Comparison of ENCODE assay signal across 8 cellular contexts in the genomic region with DNA sequence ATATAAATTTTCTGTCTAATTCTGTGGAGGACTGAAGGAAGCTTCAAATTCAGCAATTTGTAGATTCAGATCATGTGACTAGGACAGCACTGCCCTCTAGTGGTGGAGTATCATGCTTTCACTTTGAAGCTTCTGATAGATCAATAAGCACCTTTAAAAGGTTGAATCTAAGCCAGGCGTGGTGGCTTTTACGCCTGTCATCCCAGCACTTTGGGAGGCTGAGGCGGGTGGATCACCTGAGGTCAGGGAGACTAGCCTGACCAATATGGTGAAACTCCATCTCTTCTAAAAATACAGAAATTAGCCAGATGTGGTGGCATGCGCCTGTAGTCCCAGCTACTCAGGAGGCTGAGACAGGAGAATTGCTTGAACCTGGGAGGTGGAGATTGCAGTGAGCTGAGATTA. TPM values are rescaled to one million over a fixed set of nuclear protein-coding genes. Genes with fewer than 3 reads are reported as not detected.
DNase-seq lines count a peak whose midpoint lies in the region; ATAC-seq and TF ChIP-seq lines count a peak whose summit lies in the region.
"Not testable (repeated sequence)": the region's sequence is repeated elsewhere in the genome, so short reads cannot be mapped to it uniquely, and the experiment has no call there.

No MANE protein-coding gene starts in this region.

- H3K9me3 Mint-ChIP-seq in CD4-positive, alpha-beta T cell: not testable (repeated sequence)

- not testable (repeated sequence) for H3K4me1 Mint-ChIP-seq in CD4-positive, alpha-beta T cell (ENCODE audit: low read depth)

- H3K4me1 ChIP-seq in HEK293 (ENCODE audit: control insufficient read depth, insufficient read depth, low read length): peaks cover 17% of the 10 kb centered on the region

- H3K27ac Mint-ChIP-seq in CD4-positive, alpha-beta T cell: not testable (repeated sequence)

- not testable (repeated sequence) for H3K27me3 ChIP-seq in CD4-positive, alpha-beta T cell (ENCODE audit: control insufficient read depth, insufficient read depth, low read length)

- H3K9me3 ChIP-seq in CD4-positive, alpha-beta T cell (ENCODE audit: control insufficient read depth, low read length); HEK293 (ENCODE audit: control insufficient read depth, insufficient read depth, low read depth, low read length): not testable (repeated sequence)

- H3K27ac ChIP-seq in CD4-positive, alpha-beta T cell (ENCODE audit: low read depth, low read length); HEK293 (ENCODE audit: extremely low read depth, low read depth, low read length): not testable (repeated sequence)

- peak; percentile 59 for TF ChIP-seq CTCF in CD4-positive, alpha-beta T cell (IDR thresholded peaks at IDR 0.05)
- not testable (repeated sequence) for TF ChIP-seq CTCF in HEK293 (tag by site-specific recombination; IDR thresholded peaks at IDR 0.05)
- TF ChIP-seq CTCF in fibroblast of mammary gland (conservative IDR thresholded peaks at IDR 0.05; ENCODE audit: control insufficient read depth, insufficient read depth, low read depth, low read length): peak; percentile 67

- CTCF ChIA-PET in CD4-positive, alpha-beta T cell (lab: Charles Lee): interaction anchor here (0.5 to 1.3 kb wide), 4 partner anchors 94 to 786 kb away, joined by 3 to 5 read pairs (median 3); no protein-coding TSS in a partner anchor
- CTCF ChIA-PET in HEK293 (lab: Yijun Ruan, JAX): interaction anchor here (0.6 to 2.4 kb wide), 24 partner anchors 10 to 176 kb away, joined by 3 to 39 read pairs (median 6); no protein-coding TSS in a partner anchor

- not testable (repeated sequence) for ATAC-seq in CD4-positive, alpha-beta T cell (ENCODE audit: poor library complexity)

- not testable (repeated sequence) for H3K4me3 ChIP-seq in HEK293 (ENCODE audit: low read depth, low read length); fibroblast of mammary gland (ENCODE audit: control insufficient read depth, low read depth, low read length)

- not testable (repeated sequence) for H3K4me3 Mint-ChIP-seq in CD4-positive, alpha-beta T cell

- intact Hi-C loops in CD4-positive, alpha-beta T cell (cut with DNase I, micrococcal nuclease): not testable (repeated sequence)

- H3K27me3 Mint-ChIP-seq in CD4-positive, alpha-beta T cell: peaks cover 17% of the 10 kb centered on the region

- peak in 7 of 10 experiments; percentile 5 to 17 (median 15) for DNase-seq in CD4-positive, alpha-beta T cell
- DNase-seq in NCI-H2107 treated with DMSO at 0.1 percent for 48 hours (lab: John Stamatoyannopoulos, UW; ENCODE audit: unreplicated experiment) (peak; percentile 70), SW480 (ENCODE audit: low spot score) (peak; percentile 58), fibroblast of mammary gland (ENCODE audit: low read depth) (peak; percentile 80), myocyte (ENCODE audit: low read depth) (peak; percentile 47)
- DNase-seq in activated naive CD4-positive, alpha-beta T cell treated with Interleukin-2 at 50 U/mL for 16 hours: peak; percentile 30
- peak; percentile 7 to 13 for DNase-seq in stimulated activated CD8-positive, alpha-beta memory T cell treated with anti-CD3 and anti-CD28 coated beads, Interleukin-2, amount 100 ng/mL, for 48 hours (ENCODE audit: low read depth in 2 of 2)

- H3K36me3 Mint-ChIP-seq in CD4-positive, alpha-beta T cell (ENCODE audit: low read depth): not testable (repeated sequence)

- not testable (repeated sequence) for H3K36me3 ChIP-seq in HEK293 (ENCODE audit: control insufficient read depth in 2 of 2, insufficient read depth in 1 of 2, low read length in 2 of 2)

- POLR2A ChIA-PET in CD4-positive, alpha-beta T cell (lab: Charles Lee): not testable (repeated sequence)
- POLR2A ChIA-PET in HEK293 (lab: Yijun Ruan, JAX): interaction anchor here (2.1 kb wide), 1 partner anchor 169 kb away, joined by 6 read pairs; a partner anchor contains a TSS

TF ChIP-seq in HEK293, 187 proteins besides CTCF, POLR2A, EP300 and RAD21:
- TF ChIP-seq ZNF654 (tag by site-specific recombination; IDR thresholded peaks at IDR 0.05; ENCODE audit: low read depth): peak; percentile 45

RNA-seq across cellular contexts. Expression of a gene that starts 56.3 kb away (rescaled TPM):
- under 1 TPM; 0.25 to 0.50 TPM for total RNA-seq in CD4-positive, alpha-beta T cell
- 48.5 and 56.2 TPM in 2 replicates for total RNA-seq in myocyte
- 31.4 TPM for polyA plus RNA-seq in myocyte (2012)

Comparison
In these comparisons a context has a peak if more than half of its experiments do, and no peak if none do; other contexts are left out.
1. DNase-seq: peak in every context shown above with its lines; median percentile 80 in fibroblast of mammary gland; 70 in NCI-H2107 treated with DMSO at 0.1 percent for 48 hours; 58 in SW480; 47 in myocyte; 30 in activated naive CD4-positive, alpha-beta T cell treated with Interleukin-2 at 50 U/mL for 16 hours; 15 in CD4-positive, alpha-beta T cell; 10 in stimulated activated CD8-positive, alpha-beta memory T cell treated with anti-CD3 and anti-CD28 coated beads, Interleukin-2, amount 100 ng/mL, for 48 hours.
2. RNA of a gene that starts 56.3 kb away (total RNA-seq): 48.5 to 56.2 TPM in myocyte; 0.25 to 0.50 TPM in CD4-positive, alpha-beta T cell; every median in the first group is over 10 times any median in the second.